ENCODE assay signal across 27 cellular contexts in genomic region chr5:143918961-143919360, GRCh38.
"Had no signal": no experiment of that assay in that cellular context is flagged by ENCODE, and none has a peak within 500 bp of the region (broad histone marks: within the 10 kb centered on the region; RNA-seq: fewer than 3 reads in every experiment).

No MANE protein-coding gene starts in this region.

- H3K4me3 ChIP-seq: stomach, suprapubic skin, testis, thoracic aorta, thyroid gland, tibial artery, tibial nerve, transverse colon, upper lobe of left lung, upper lobe of right lung, uterus, vagina had no signal

- H3K27me3 ChIP-seq: stomach, suprapubic skin, testis, thyroid gland, tibial artery, tibial nerve, transverse colon, upper lobe of left lung, upper lobe of right lung, uterus, vagina had no signal

- H3K9me3 ChIP-seq: stomach, suprapubic skin, testis, thoracic aorta, thyroid gland, tibial artery, tibial nerve, transverse colon, upper lobe of left lung, upper lobe of right lung, uterus, vagina had no signal

- H3K36me3 ChIP-seq: stomach, suprapubic skin, thoracic aorta, thyroid gland, tibial artery, tibial nerve, transverse colon, upper lobe of left lung, upper lobe of right lung, uterus, vagina had no signal

- H3K4me1 ChIP-seq: stomach, testis, upper lobe of left lung, upper lobe of right lung, uterus, vagina had no signal

- ATAC-seq: stimulated activated effector memory CD8-positive, alpha-beta T cell treated with anti-CD3 and anti-CD28 coated beads, Interleukin-12 subunit alpha, Interleukin-12 subunit beta, amount 100 ng/mL, for 72 hours; stimulated activated memory B cell treated with anti-CD40 and anti-IgM and Interleukin-4, amounts not matched to agents 10 μg/mL and 1 μg/mL and 100 μg/mL, for 72 hours; stimulated activated naive B cell treated with anti-CD40 and anti-IgM and Interleukin-4, amounts not matched to agents 10 μg/mL and 1 μg/mL and 100 μg/mL, for 72 hours; stimulated activated naive CD8-positive, alpha-beta T cell treated with anti-CD3 and anti-CD28 coated beads, Interleukin-15, amount 100 ng/mL, for 72 hours; stimulated activated naive CD8-positive, alpha-beta T cell treated with anti-CD3 and anti-CD28 coated beads, Interleukin-15, Interleukin-2, amounts not matched to agents 100 U/mL and 50 U/mL, for 24 hours; upper lobe of right lung had no signal

- H3K27ac ChIP-seq: stomach, suprapubic skin, testis, thoracic aorta, thyroid gland, tibial artery, tibial nerve, transverse colon, upper lobe of left lung, upper lobe of right lung, uterus, vagina had no signal

- FAIRE-seq: urothelium cell line had no signal

- DNase-seq: stimulated activated CD4-positive, alpha-beta T cell treated with anti-CD3 and anti-CD28 coated beads, Interleukin-2, amount 100 ng/mL, for 48 hours; stimulated activated CD4-positive, alpha-beta T cell treated with anti-CD3 and anti-CD28 coated beads, Interleukin-4, amount 100 ng/mL, for 1 hour; stimulated activated CD4-positive, alpha-beta T cell treated with anti-CD3 and anti-CD28 coated beads, Interleukin-4, amount 100 ng/mL, for 24 hours; stimulated activated CD4-positive, alpha-beta T cell treated with anti-CD3 and anti-CD28 coated beads, Interleukin-4, amount 100 ng/mL, for 4 hours; stimulated activated CD8-positive, alpha-beta memory T cell treated with anti-CD3 and anti-CD28 coated beads, Interleukin-4, amount 100 ng/mL, for 48 hours; stimulated activated naive B cell treated with anti-CD40 and anti-IgM and Interleukin-4, amounts not matched to agents 10 μg/mL and 1 μg/mL and 100 μg/mL, for 72 hours; stimulated activated naive CD4-positive, alpha-beta T cell; stimulated activated naive CD4-positive, alpha-beta T cell treated with Interleukin-2 at 50 U/mL for 16 hours; stimulated activated naive CD8-positive, alpha-beta T cell treated with anti-CD3 and anti-CD28 coated beads, Interleukin-15, amount 100 ng/mL, for 72 hours; stimulated activated naive CD8-positive, alpha-beta T cell treated with anti-CD3 and anti-CD28 coated beads, Interleukin-15, Interleukin-2, amounts not matched to agents 100 U/mL and 50 U/mL, for 24 hours; stomach; substantia nigra; testis; thyroid gland; tibial artery; transverse colon; trophoblast cell; upper lobe of right lung; uterus had no signal
